ENCODE assay signal across 24 cellular contexts in the genomic region with DNA sequence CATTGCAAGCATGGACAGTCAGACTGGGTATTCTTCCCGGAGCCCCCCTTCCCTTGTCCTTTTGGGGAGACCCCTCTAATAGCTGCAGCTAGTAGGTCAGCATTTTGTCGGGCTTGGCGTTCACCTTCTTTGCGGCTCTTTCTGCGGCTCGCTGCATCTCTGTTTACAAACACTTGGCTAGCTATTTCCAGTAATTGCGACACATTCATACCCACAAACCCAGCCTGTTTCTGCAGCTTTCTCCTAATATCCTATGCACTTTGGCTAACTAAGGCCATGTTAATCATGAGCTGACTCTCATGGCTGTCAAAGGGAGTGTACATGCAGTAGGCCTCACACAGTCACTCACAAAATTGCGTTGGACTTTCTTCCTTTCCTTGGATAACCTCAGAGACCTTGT.
"Had no signal": no experiment of that assay in that cellular context is flagged by ENCODE, and none has a peak within 500 bp of the region (broad histone marks: within the 10 kb centered on the region; RNA-seq: fewer than 3 reads in every experiment).

No MANE protein-coding gene starts in this region.

- H3K4me1 ChIP-seq: left ventricle myocardium inferior, pancreas, prostate gland, sigmoid colon, spleen, suprapubic skin, tibial artery, upper lobe of right lung had no signal

- H3K9me3 ChIP-seq: pancreas, prostate gland, suprapubic skin, thoracic aorta had no signal

- H3K27ac Mint-ChIP-seq: mesothelial cell of epicardium; natural killer cell; stimulated activated effector memory CD8-positive, alpha-beta T cell treated with anti-CD3 and anti-CD28 coated beads, Interleukin-12 subunit alpha, Interleukin-12 subunit beta, amount 100 ng/mL, for 72 hours; stimulated activated naive CD8-positive, alpha-beta T cell treated with anti-CD3 and anti-CD28 coated beads, Interleukin-15, Interleukin-2, amounts not matched to agents 100 ng/mL and 50 ng/mL, for 24 hours had no signal

- H3K36me3 ChIP-seq: left ventricle myocardium inferior, pancreas, prostate gland, sigmoid colon, spleen, suprapubic skin, thoracic aorta, tibial artery, upper lobe of right lung had no signal

- H3K27me3 ChIP-seq: pancreas, sigmoid colon, spleen, suprapubic skin, tibial artery, upper lobe of right lung had no signal

- H3K27me3 Mint-ChIP-seq: naive B cell; stimulated activated naive CD8-positive, alpha-beta T cell treated with anti-CD3 and anti-CD28 coated beads, Interleukin-15, Interleukin-2, amounts not matched to agents 100 ng/mL and 50 ng/mL, for 24 hours had no signal

- H3K4me3 ChIP-seq: left ventricle myocardium inferior, lung, pancreas, prostate gland, sigmoid colon, spleen, suprapubic skin, thoracic aorta, tibial artery, upper lobe of right lung had no signal

- H3K36me3 Mint-ChIP-seq: mesothelial cell of epicardium; stimulated activated effector memory CD8-positive, alpha-beta T cell treated with anti-CD3 and anti-CD28 coated beads, Interleukin-12 subunit alpha, Interleukin-12 subunit beta, amount 100 ng/mL, for 72 hours had no signal

- H3K4me3 Mint-ChIP-seq: mesothelial cell of epicardium; naive B cell; natural killer cell; stimulated activated effector memory CD8-positive, alpha-beta T cell treated with anti-CD3 and anti-CD28 coated beads, Interleukin-12 subunit alpha, Interleukin-12 subunit beta, amount 100 ng/mL, for 72 hours; stimulated activated naive CD8-positive, alpha-beta T cell treated with anti-CD3 and anti-CD28 coated beads, Interleukin-15, Interleukin-2, amounts not matched to agents 100 ng/mL and 50 ng/mL, for 24 hours had no signal

- DNase-seq: islet precursor cell; left ventricle myocardium inferior; mesendoderm; naive B cell; natural killer cell; pancreas; posterior cingulate gyrus; retina; right cardiac atrium; small intestine; spleen; stimulated activated CD4-positive, alpha-beta T cell treated with anti-CD3 and anti-CD28 coated beads, Interleukin-4, amount 100 ng/mL, for 24 hours; stimulated activated naive CD4-positive, alpha-beta T cell; tibial artery; trophoblast cell; upper lobe of right lung had no signal

- H3K4me1 Mint-ChIP-seq: mesothelial cell of epicardium; naive B cell; natural killer cell; stimulated activated effector memory CD8-positive, alpha-beta T cell treated with anti-CD3 and anti-CD28 coated beads, Interleukin-12 subunit alpha, Interleukin-12 subunit beta, amount 100 ng/mL, for 72 hours had no signal

- H3K27ac ChIP-seq: left ventricle myocardium inferior, pancreas, prostate gland, sigmoid colon, spleen, suprapubic skin, thoracic aorta, tibial artery, upper lobe of right lung had no signal
